ENCODE assay signal across 8 cellular contexts in the genomic region with DNA sequence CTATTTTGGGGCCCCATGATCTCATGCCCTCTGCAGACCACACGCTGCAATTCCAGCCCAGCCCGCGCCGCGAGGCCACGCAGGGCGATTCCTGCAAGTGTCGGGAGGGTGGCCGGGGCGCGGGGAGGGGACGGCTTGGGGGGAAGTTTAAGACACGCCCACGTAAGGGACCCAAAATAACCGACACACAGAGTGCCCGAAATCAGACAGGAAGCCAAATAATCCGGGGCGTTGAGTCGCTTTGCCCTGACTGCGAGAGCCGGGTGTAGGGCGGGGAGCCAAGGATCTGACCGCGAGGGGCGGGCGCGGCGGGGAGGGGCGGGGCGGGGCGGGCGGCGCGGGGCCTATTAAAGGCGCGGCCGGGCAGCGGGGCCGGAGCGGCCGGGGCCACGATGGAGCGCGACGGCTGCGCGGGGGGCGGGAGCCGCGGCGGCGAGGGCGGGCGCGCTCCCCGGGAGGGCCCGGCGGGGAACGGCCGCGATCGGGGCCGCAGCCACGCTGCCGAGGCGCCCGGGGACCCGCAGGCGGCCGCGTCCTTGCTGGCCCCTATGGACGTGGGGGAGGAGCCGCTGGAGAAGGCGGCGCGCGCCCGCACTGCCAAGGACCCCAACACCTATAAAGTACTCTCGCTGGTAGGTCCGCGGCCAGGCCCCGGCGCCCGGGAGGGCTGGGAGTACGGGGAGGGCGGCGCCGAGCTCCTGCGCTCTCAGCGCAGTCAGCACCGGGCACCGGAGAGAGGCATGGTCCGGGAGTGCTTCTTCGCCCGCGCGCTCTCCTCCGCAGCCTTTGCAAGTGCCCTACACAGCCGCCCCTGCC. TPM values are rescaled to one million over a fixed set of nuclear protein-coding genes. Genes with fewer than 3 reads are reported as not detected.
DNase-seq lines count a peak whose midpoint lies in the region; ATAC-seq, FAIRE-seq and TF ChIP-seq lines count a peak whose summit lies in the region.

A gene (plus strand): TSS at position 377 of the 816 bp plus-strand sequence. CDS start 16 bp downstream, at position 393.

- peak; percentile 72 for ATAC-seq in GM18867 (IDR thresholded peaks at IDR 0.05; ENCODE audit: unreplicated experiment)
- ATAC-seq in HG03025 (IDR thresholded peaks at IDR 0.05; ENCODE audit: low FRiP score, unreplicated experiment) = peak; percentile 52
- ATAC-seq in memory B cell (ENCODE audit: low read depth) = peak; percentile 74

- FAIRE-seq in H1 (lab: Jason Lieb, UNC) = no peak

- H3K9me3 ChIP-seq in H1 (ENCODE audit: insufficient read depth in 2 of 2, low read depth in 1 of 2, low read length in 1 of 2) = peaks cover 3 to 7% of the 10 kb centered on the region in 2 experiments; a peak in 2 of 4 replicates

- no peaks in the 10 kb centered on the region for H3K9me3 Mint-ChIP-seq in memory B cell

- H3K23me2 ChIP-seq in H1 (ENCODE audit: low read depth, low read length) = peaks cover 12% of the 10 kb centered on the region

- POLR2A ChIA-PET in H1 (lab: Charles Lee; ENCODE audit: partially characterized antibody) = interaction anchor here (1.0 to 1.2 kb wide), 5 partner anchors 9 to 121 kb away, joined by 3 to 5 read pairs (median 3); no protein-coding TSS in a partner anchor

- peaks cover 0 to 35% of the 10 kb centered on the region in 2 experiments; a peak in 2 of 4 replicates for H3K79me2 ChIP-seq in H1 (ENCODE audit: control insufficient read depth in 1 of 2, insufficient read depth in 2 of 2, low read length in 2 of 2)

- H3K9ac ChIP-seq in H1 (replicated peaks in 1 of 4; ENCODE audit: extremely low read depth in 1 of 4, low read depth in 3 of 4, low read length in 3 of 4) = peak within 1 kb of the TSS; percentile 25 to 83 (median 56)

- peak within 1 kb of the TSS; percentile 96 for H2AFZ ChIP-seq in H1 (ENCODE audit: low read length)

- H4K8ac ChIP-seq in H1 (ENCODE audit: extremely low read depth, insufficient read depth, low read length) = peak within 1 kb of the TSS; percentile 86; the same call in 1 of the 2 replicates

- H3K79me1 ChIP-seq in H1 (ENCODE audit: low read depth, low read length) = 0 out of 2 replicates have a peak, but pooled peaks cover 2% of the 10 kb centered on the region

- no peak within 1 kb of the TSS for H2BK20ac ChIP-seq in H1 (ENCODE audit: low read length)

- peak; percentile 21 to 43 (median 36); a peak in 3 of 4 replicates for TF ChIP-seq CTCF in H1 (IDR thresholded peaks at IDR 0.05; ENCODE audit: control extremely low read depth in 1 of 3, insufficient read depth in 1 of 3, low read depth in 1 of 3, low read length in 3 of 3)

- H3K27ac Mint-ChIP-seq in memory B cell = no peak within 1 kb of the TSS

- 0 out of 2 replicates have a peak within 1 kb of the TSS, but pooled peaks have one; percentile 12 for H2BK15ac ChIP-seq in H1 (ENCODE audit: low read length)

- H4K5ac ChIP-seq in H1 (ENCODE audit: insufficient read length, low read depth, low read length) = peak within 1 kb of the TSS; percentile 36

- peaks cover 0 to 7% (median 3%) of the 10 kb centered on the region in 4 experiments; a peak in 4 of 7 replicates for H3K4me1 ChIP-seq in H1 (replicated peaks in 1 of 4; ENCODE audit: control insufficient read depth in 3 of 4, insufficient read depth in 4 of 4, low read length in 3 of 4)

- H2BK12ac ChIP-seq in H1 (ENCODE audit: low read depth, low read length) = peak within 1 kb of the TSS; percentile 28; the same call in 1 of the 2 replicates

- H3K23ac ChIP-seq in H1 (ENCODE audit: insufficient read length) = no peak within 1 kb of the TSS

- peak within 1 kb of the TSS; percentile 40 for H3K4ac ChIP-seq in H1 (replicated peaks; ENCODE audit: insufficient read length, low read depth, low read length)

- peak within 1 kb of the TSS; percentile 10 for H2BK120ac ChIP-seq in H1 (replicated peaks; ENCODE audit: low read depth, low read length)

- peak; percentile 24 to 33; a peak in 2 of 4 replicates for TF ChIP-seq RAD21 in H1 (IDR thresholded peaks at IDR 0.05 in 1 of 2, conservative IDR thresholded peaks at IDR 0.05 in 1 of 2; ENCODE audit: low read depth in 2 of 2, low read length in 2 of 2)

- H3K18ac ChIP-seq in H1 (ENCODE audit: extremely low read depth, low read length) = peak within 1 kb of the TSS; percentile 33

- H3K27me3 Mint-ChIP-seq in memory B cell = peaks cover 8% of the 10 kb centered on the region

- TF ChIP-seq POLR2A in H1 (IDR thresholded peaks at IDR 0.05; ENCODE audit: control extremely low read depth in 1 of 2, low read depth in 2 of 2, low read length in 2 of 2) = peak in 1 of 2 experiments; percentile 67; a peak in 2 of 3 replicates

- H3K4me1 Mint-ChIP-seq in memory B cell = peaks cover 13% of the 10 kb centered on the region

- no peak within 1 kb of the TSS for H4K91ac ChIP-seq in H1 (replicated peaks; ENCODE audit: insufficient read length, low read length)

- peak within 1 kb of the TSS; percentile 74 to 88 for H3K4me2 ChIP-seq in H1 (ENCODE audit: insufficient read depth in 1 of 2, low read depth in 2 of 2, low read length in 2 of 2)

- CTCF ChIA-PET in H1 (lab: Charles Lee; ENCODE audit: partially characterized antibody) = interaction anchor here (1.0 to 1.2 kb wide), 3 partner anchors 9 to 25 kb away, joined by 3 read pairs; no protein-coding TSS in a partner anchor

- H3K14ac ChIP-seq in H1 (ENCODE audit: insufficient read length) = no peak within 1 kb of the TSS

- peak within 1 kb of the TSS; percentile 57; the same call in 1 of the 2 replicates for H2BK5ac ChIP-seq in H1 (ENCODE audit: low read depth, low read length)

- H3K27me3 ChIP-seq in H1 (replicated peaks in 1 of 4; ENCODE audit: control insufficient read depth in 3 of 4, extremely low read depth in 1 of 4, insufficient read depth in 3 of 4, low read length in 3 of 4) = no peaks in the 10 kb centered on the region

- 2% methylated on average over 38 of the region's 99 CpGs; no CpG with 5 or more reads in 1 of the 2 experiments for WGBS in H1 (ENCODE audit: extremely low coverage in 1 of 2, insufficient coverage in 1 of 2, insufficient read length in 1 of 2, insufficient replicate concordance in 2 of 2, low coverage in 1 of 2, low lambda C conversion rate in 2 of 2, missing lambda C conversion rate in 1 of 2), 2 experiments

- DNase-seq in NCI-H82 treated with DMSO at 0.1 percent for 48 hours (lab: John Stamatoyannopoulos, UW; ENCODE audit: unreplicated experiment) = peak; percentile 16
- DNase-seq in activated CD8-positive, alpha-beta memory T cell treated with anti-CD3 and anti-CD28 coated beads for 48 hours (ENCODE audit: low read depth in 2 of 3, low spot score in 2 of 3) = peak in 2 of 3 experiments; percentile 14 to 23
- peak in 1 of 2 experiments; percentile 83 for DNase-seq in H1 (ENCODE audit: low read depth in 1 of 2, low spot score in 2 of 2)
- DNase-seq in memory B cell (ENCODE audit: low spot score in 2 of 2) = peak; percentile 14 to 52
- peak; percentile 8 for DNase-seq in stimulated activated CD8-positive, alpha-beta memory T cell treated with anti-CD3 and anti-CD28 coated beads, Interleukin-12 subunit alpha, Interleukin-12 subunit beta, amount 100 ng/mL, for 24 hours (ENCODE audit: extremely low read depth)
- no peak for DNase-seq in GDM1 (lab: John Stamatoyannopoulos, UW)

- peak within 1 kb of the TSS; percentile 92 for H3K4me3 Mint-ChIP-seq in memory B cell

- H3K4me3 ChIP-seq in H1 (ENCODE audit: extremely low read depth in 1 of 4, insufficient read depth in 2 of 4, low read depth in 3 of 4, low read length in 4 of 4) = peak within 1 kb of the TSS; percentile 65 to 89 (median 78)

- H3K36me3 Mint-ChIP-seq in memory B cell = no peaks in the 10 kb centered on the region

- peak within 1 kb of the TSS; percentile 42; the same call in 1 of the 2 replicates for H3K27ac ChIP-seq in H1 (ENCODE audit: low read depth, low read length)

- peak within 1 kb of the TSS; percentile 50 for H3K56ac ChIP-seq in H1 (replicated peaks; ENCODE audit: insufficient read length, low read depth, low read length)

- H4K20me1 ChIP-seq in H1 (replicated peaks in 1 of 2; ENCODE audit: control insufficient read depth in 1 of 2, insufficient read depth in 2 of 2, low read length in 2 of 2) = peaks cover 0 to 6% of the 10 kb centered on the region in 2 experiments

- TF ChIP-seq EP300 in H1 (IDR thresholded peaks at IDR 0.05; ENCODE audit: borderline replicate concordance in 1 of 2, low read depth in 2 of 2, low read length in 2 of 2) = no peak

- no peaks in the 10 kb centered on the region for H3K36me3 ChIP-seq in H1 (ENCODE audit: control insufficient read depth in 2 of 4, insufficient read depth in 4 of 4, low read length in 3 of 4)

- H2AK5ac ChIP-seq in H1 (ENCODE audit: low read depth, low read length) = no peak within 1 kb of the TSS

TF ChIP-seq in H1, 55 proteins besides CTCF, POLR2A, EP300 and RAD21 (continues in another document):
- TF ChIP-seq HDAC6 (IDR thresholded peaks at IDR 0.05; ENCODE audit: low read depth, low read length) = no peak
- no peak for TF ChIP-seq CBX8 (IDR thresholded peaks at IDR 0.05; ENCODE audit: borderline replicate concordance, low read depth, low read length)
- peak; percentile 92 for TF ChIP-seq KDM4A (IDR thresholded peaks at IDR 0.05; ENCODE audit: low read depth, low read length, severe bottlenecking)
- TF ChIP-seq, protein P1, sequence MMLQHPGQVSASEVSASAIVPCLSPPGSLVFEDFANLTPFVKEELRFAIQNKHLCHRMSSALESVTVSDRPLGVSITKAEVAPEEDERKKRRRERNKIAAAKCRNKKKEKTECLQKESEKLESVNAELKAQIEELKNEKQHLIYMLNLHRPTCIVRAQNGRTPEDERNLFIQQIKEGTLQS (IDR thresholded peaks at IDR 0.05; ENCODE audit: insufficient read depth, low read depth, low read length) = no peak
- peak; percentile 20; the same call in 1 of the 2 replicates for TF ChIP-seq BACH1 (IDR thresholded peaks at IDR 0.05; ENCODE audit: low read length)
- TF ChIP-seq PHF8 (conservative IDR thresholded peaks at IDR 0.05; ENCODE audit: low read depth, low read length) = peak; percentile 34; the same call in 1 of the 2 replicates
- TF ChIP-seq TCF12 (IDR thresholded peaks at IDR 0.05; ENCODE audit: low read depth, low read length) = no peak

RNA-seq across cellular contexts. Expression of the gene that starts here (rescaled TPM):
- total RNA-seq in H1 (2021; fragmentation: NEBNext Ultra II Directional; extraction: Animal tissue kit (Norgen Biotek cat#: 25700)) = 32.5 and 39.1 TPM in 2 replicates
- 6.9 and 10.1 TPM in 2 replicates for polyA plus RNA-seq in H1 (2011; rRNA removed)
- 10.4 TPM for polyA plus RNA-seq in H1 (2011; cell fraction: cytosol; rRNA removed)
- 7.6 TPM for polyA plus RNA-seq in H1 (2011; cell fraction: nucleus; rRNA removed)
- 8.7 to 19.2 TPM (median 10.0 TPM) in 4 replicates for polyA plus RNA-seq in H1 (2012, experiment 1 of 2)
- 1.1 TPM for polyA plus RNA-seq in H1 (2012, experiment 2 of 2)
- 32.4 TPM for polyA plus RNA-seq in H1 (2013, experiment 1 of 2)
- 33.9 TPM for polyA plus RNA-seq in H1 (2013, experiment 2 of 2)
- polyA minus RNA-seq in H1 (2011; rRNA and poly(A)+ RNA removed) = 34.4 and 46.8 TPM in 2 replicates
- polyA minus RNA-seq in H1 (2011; cell fraction: cytosol; rRNA and poly(A)+ RNA removed) = 20.0 TPM
- 23.8 TPM for polyA minus RNA-seq in H1 (2011; cell fraction: nucleus; rRNA and poly(A)+ RNA removed)
